In genomic region chr14:45252356-45253069, GRCh38 we compare ENCODE assay signal across 8 cellular contexts. TPM values are rescaled to one million over a fixed set of nuclear protein-coding genes. Genes with fewer than 3 reads are reported as not detected.
A peak's percentile ranks its signal among the peaks of the same experiment; 100 is the strongest.
DNase-seq lines count a peak whose midpoint lies in the region; ATAC-seq, FAIRE-seq and TF ChIP-seq lines count a peak whose summit lies in the region.

No MANE protein-coding gene starts in this region.

- H3K27me3 Mint-ChIP-seq in endothelial cell (ENCODE audit: unreplicated experiment): peaks cover 6% of the 10 kb centered on the region

- peak overlapping the region; percentile 94 for H3K14ac ChIP-seq in neuronal stem cell (ENCODE audit: low read length)

- TF ChIP-seq CTCF in left ventricle myocardium inferior (IDR thresholded peaks at IDR 0.05; ENCODE audit: borderline replicate concordance) (no peak), endothelial cell (IDR thresholded peaks at IDR 0.05; ENCODE audit: unreplicated experiment) (no peak)

- H3K27ac ChIP-seq in left ventricle myocardium inferior (replicated peaks): peak overlapping the region; percentile 99
- H3K27ac ChIP-seq in SK-N-MC: peak overlapping the region; percentile 21; the same call in 1 of the 2 replicates
- peak overlapping the region; percentile 61 for H3K27ac ChIP-seq in neuronal stem cell (replicated peaks; ENCODE audit: low read length)

- H3K4me1 ChIP-seq in left ventricle myocardium inferior (peaks cover 50% of the 10 kb centered on the region), neuronal stem cell (ENCODE audit: control insufficient read depth in 2 of 2, insufficient read depth in 1 of 2, low read depth in 1 of 2, low read length in 2 of 2) (no peaks in the 10 kb centered on the region)

- H3K18ac ChIP-seq in neuronal stem cell (ENCODE audit: low read length): peak overlapping the region; percentile 99

- H3K4me2 ChIP-seq in neuronal stem cell (ENCODE audit: insufficient read depth, low read length, poor library complexity, severe bottlenecking): peak overlapping the region; percentile 40

- H3K9ac ChIP-seq in SK-N-MC (ENCODE audit: insufficient read length) (peak overlapping the region; percentile 69), neuronal stem cell (ENCODE audit: low read depth, low read length, poor library complexity) (no peak overlapping the region)

- intact Hi-C loops in left ventricle myocardium inferior (cut with micrococcal nuclease) (loop anchor here (10.0 kb wide), 1 partner anchor 358 kb away; a partner anchor contains a TSS), Right ventricle myocardium superior (cut with DNase I) (no loop called here)

- peak overlapping the region; percentile 97 for H3K27ac Mint-ChIP-seq in endothelial cell (ENCODE audit: unreplicated experiment)

- no peaks in the 10 kb centered on the region for H3K27me3 ChIP-seq in left ventricle myocardium inferior (ENCODE audit: low read depth)
- no peaks in the 10 kb centered on the region for H3K27me3 ChIP-seq in neuronal stem cell (ENCODE audit: control insufficient read depth in 3 of 3, insufficient read depth in 3 of 3, low read depth in 1 of 3, low read length in 3 of 3)

- H3K9me3 Mint-ChIP-seq in endothelial cell (ENCODE audit: unreplicated experiment): no peaks in the 10 kb centered on the region

- no peak for FAIRE-seq in H54 (lab: Jason Lieb, UNC)

- H3K79me1 ChIP-seq in neuronal stem cell (ENCODE audit: low read depth, low read length): no peaks in the 10 kb centered on the region

- H3K4me3 Mint-ChIP-seq in endothelial cell (ENCODE audit: unreplicated experiment): peak overlapping the region; percentile 95

- H2BK120ac ChIP-seq in neuronal stem cell (ENCODE audit: low read depth, low read length): no peak overlapping the region

- no peak overlapping the region for H2BK5ac ChIP-seq in neuronal stem cell (ENCODE audit: low read length)

- no peak overlapping the region for H2AK5ac ChIP-seq in neuronal stem cell (ENCODE audit: low read depth, low read length)

- peaks cover 5% of the 10 kb centered on the region for H3K9me3 ChIP-seq in left ventricle myocardium inferior (replicated peaks)
- no peaks in the 10 kb centered on the region for H3K9me3 ChIP-seq in SK-N-MC (ENCODE audit: low read depth, low read length)
- peaks cover 4 to 19% of the 10 kb centered on the region in 2 donors for H3K9me3 ChIP-seq in neuronal stem cell (replicated peaks in 1 of 2; ENCODE audit: control insufficient read depth in 2 of 2, insufficient read depth in 1 of 2, low read depth in 1 of 2, low read length in 2 of 2)

- H3K4ac ChIP-seq in neuronal stem cell (ENCODE audit: low read length): no peak overlapping the region

- no peak overlapping the region for H2BK12ac ChIP-seq in neuronal stem cell (ENCODE audit: low read length)

- H4K8ac ChIP-seq in neuronal stem cell (ENCODE audit: low read depth, low read length): no peak overlapping the region

- H3K36me3 ChIP-seq in left ventricle myocardium inferior: no peaks in the 10 kb centered on the region
- H3K36me3 ChIP-seq in SK-N-MC (ENCODE audit: insufficient read depth, low read length): no peaks in the 10 kb centered on the region
- H3K36me3 ChIP-seq in neuronal stem cell (replicated peaks in 1 of 2; ENCODE audit: control insufficient read depth in 2 of 2, insufficient read depth in 2 of 2, low read length in 2 of 2): peaks cover 0 to 4% of the 10 kb centered on the region in 2 donors

- H2AFZ ChIP-seq in neuronal stem cell (ENCODE audit: low read length): peak overlapping the region; percentile 93

- no peak overlapping the region for H2BK15ac ChIP-seq in neuronal stem cell (ENCODE audit: low read length)

- ATAC-seq in Right ventricle myocardium superior (ENCODE audit: poor library complexity): no peak
- no peak for ATAC-seq in HG03521 (IDR thresholded peaks at IDR 0.05; ENCODE audit: unreplicated experiment)
- no peak for ATAC-seq in HG03097 (IDR thresholded peaks at IDR 0.05; ENCODE audit: low FRiP score, unreplicated experiment)

- no CpG with 5 or more reads among the region's 26 CpGs for WGBS in neuronal stem cell (ENCODE audit: extremely low coverage in 2 of 2, insufficient read length in 2 of 2, insufficient replicate concordance in 1 of 2), 2 donors

- H3K4me1 Mint-ChIP-seq in endothelial cell (ENCODE audit: unreplicated experiment): peaks cover 12% of the 10 kb centered on the region

- peak overlapping the region; percentile 58 for H3K23ac ChIP-seq in neuronal stem cell (ENCODE audit: low read depth, low read length, poor library complexity)

- H3K36me3 Mint-ChIP-seq in endothelial cell (ENCODE audit: low read depth, unreplicated experiment): peaks cover 5% of the 10 kb centered on the region

- H4K91ac ChIP-seq in neuronal stem cell (ENCODE audit: low read depth, low read length, poor library complexity): no peak overlapping the region

- no peak for DNase-seq in left ventricle myocardium inferior
- no peak for DNase-seq in Right ventricle myocardium superior
- no peak for DNase-seq in SK-N-MC (ENCODE audit: low read depth, low spot score)
- no peak for DNase-seq in endothelial cell (ENCODE audit: low spot score)
- DNase-seq in neuronal stem cell (ENCODE audit: low spot score): no peak
- DNase-seq in H54 (ENCODE audit: insufficient read length, low spot score): no peak

- TF ChIP-seq POLR2A in H54 (IDR thresholded peaks at IDR 0.05; ENCODE audit: low read depth, low read length): no peak

- H3K4me3 ChIP-seq in left ventricle myocardium inferior (peak overlapping the region; percentile 95), SK-N-MC (peak overlapping the region; percentile 85), neuronal stem cell (ENCODE audit: low read length in 2 of 2) (peak overlapping the region; percentile 79 to 89)

RNA-seq across cellular contexts. Expression of gene MIS18BP1, which starts 0.5 kb away (rescaled TPM):
- total RNA-seq in left ventricle myocardium inferior (6.9 TPM), Right ventricle myocardium superior (6.7 TPM), endothelial cell (ENCODE audit: unreplicated experiment) (51.3 TPM)
- 52.8 TPM for polyA plus RNA-seq in neuronal stem cell (2013, experiment 1 of 2)
- polyA plus RNA-seq in neuronal stem cell (2013, experiment 2 of 2): 56.9 TPM

Comparison
In these comparisons a context has a peak if more than half of its experiments do, and no peak if none do; other contexts are left out.
1. H3K27ac ChIP-seq: peak in every context shown above with its lines; median percentile 99 in left ventricle myocardium inferior; 61 in neuronal stem cell; 21 in SK-N-MC.